20 cellular contexts compared by ENCODE assay signal in the genomic region with DNA sequence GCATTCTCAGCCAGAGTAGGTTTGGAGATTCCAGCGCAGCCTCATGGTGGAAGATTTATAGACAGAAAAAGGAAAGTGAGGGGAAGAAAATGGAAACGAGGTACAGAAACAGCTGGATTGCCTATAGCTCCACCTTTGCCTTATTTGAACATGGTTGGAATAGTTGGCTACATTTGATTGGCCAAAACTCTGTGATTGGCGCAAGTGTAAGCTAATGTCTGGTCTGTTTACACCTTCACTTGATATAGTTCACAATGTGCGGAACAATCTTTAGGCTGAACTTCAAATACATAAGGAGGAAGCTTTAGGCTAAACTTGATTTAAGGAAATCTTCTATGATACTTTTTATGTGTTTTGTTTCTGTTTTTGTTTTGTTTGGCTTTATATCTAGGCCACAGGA.
"Had no signal": no experiment of that assay in that cellular context is flagged by ENCODE, and none has a peak within 500 bp of the region (broad histone marks: within the 10 kb centered on the region; RNA-seq: fewer than 3 reads in every experiment).

No MANE protein-coding gene starts in this region.

- H3K4me3 ChIP-seq: MG63 had no signal

- H3K27ac ChIP-seq: HL-60, RWPE1 had no signal

- ATAC-seq: Panc1 had no signal

- DNase-seq: Karpas-422, KG1, MG63, NCI-H1092, NCI-H1105 treated with DMSO at 0.1 percent for 48 hours, NCI-H1417 treated with DMSO at 0.1 percent for 48 hours, NCI-H146, NCI-H1694 treated with DMSO at 0.1 percent for 48 hours, NCI-H1930, NCI-H2081, NCI-H2107, NCI-H2227 treated with DMSO at 0.1 percent for 48 hours, NCI-H524, NCI-H526 treated with DMSO at 0.1 percent for 48 hours, NCI-H748 treated with DMSO at 0.1 percent for 48 hours, SHP77, T-helper 2 cell had no signal

- H3K9me3 ChIP-seq: MG63 had no signal

- H3K36me3 ChIP-seq: MG63 had no signal

- H3K27me3 ChIP-seq: MG63 had no signal
